20 cellular contexts compared by ENCODE assay signal in genomic region chr12:123853401-123854070, GRCh38.
"Had no signal": no experiment of that assay in that cellular context is flagged by ENCODE, and none has a peak within 500 bp of the region (broad histone marks: within the 10 kb centered on the region; RNA-seq: fewer than 3 reads in every experiment).

No MANE protein-coding gene starts in this region.

- H3K27ac ChIP-seq: adrenal gland, Peyer's patch, SJSA1 had no signal

- ATAC-seq: activated CD4-positive, CD25-positive, alpha-beta regulatory T cell treated with anti-CD3 and anti-CD28 coated beads, Interleukin-2, amount 50 U/mL, for 24 hours; activated CD8-positive, alpha-beta T cell treated with anti-CD3 and anti-CD28 coated beads for 36 hours; activated T-cell treated with anti-CD3 and anti-CD28 coated beads, Interleukin-2, amount 50 U/mL, for 72 hours; SK-N-SH treated with all-trans-retinoic acid at 6 μM for 48 hours had no signal

- H3K27me3 ChIP-seq: adrenal gland, Peyer's patch had no signal

- H3K4me1 ChIP-seq: adrenal gland, Peyer's patch, SJSA1 had no signal

- DNase-seq: activated CD4-positive, alpha-beta T cell treated with anti-CD3 and anti-CD28 coated beads for 4 hours; activated CD8-positive, alpha-beta memory T cell treated with anti-CD3 and anti-CD28 coated beads, Interleukin-2, amount 50 U/mL, for 4 hours; activated CD8-positive, alpha-beta T cell treated with anti-CD3 and anti-CD28 coated beads for 36 hours; activated naive CD4-positive, alpha-beta T cell treated with anti-CD3 and anti-CD28 coated beads, Interleukin-2, amount 50 U/mL, for 16 hours; activated naive CD8-positive, alpha-beta T cell treated with anti-CD3 and anti-CD28 coated beads, Interleukin-2, amount 10 ng/mL, durations not matched to agents 7 days and 5 days; activated T-cell treated with anti-CD3 and anti-CD28 coated beads, Interleukin-2, amount 50 U/mL, for 72 hours; adrenal gland; anterior cingulate cortex; KG1; NCI-H1092; NCI-H1417; NCI-H187; NCI-H2081 treated with DMSO at 0.1 percent for 48 hours; NCI-H446; NCI-H524; Peyer's patch; SHP77 had no signal

- H3K9me3 ChIP-seq: adrenal gland, Peyer's patch, SJSA1 had no signal

- H3K4me3 ChIP-seq: adrenal gland, Peyer's patch, SJSA1 had no signal

- H3K36me3 ChIP-seq: adrenal gland, Peyer's patch, SJSA1 had no signal
